8 cellular contexts compared by ENCODE assay signal in genomic region chr9:124657526-124657925, GRCh38.
DNase-seq lines count a peak whose midpoint lies in the region; TF ChIP-seq lines count a peak whose summit lies in the region.

No MANE protein-coding gene starts in this region.

- 0 out of 2 replicates have a peak, but pooled peaks cover 8% of the 10 kb centered on the region for H3K9me3 ChIP-seq in BLaER1
- no peaks in the 10 kb centered on the region for H3K9me3 ChIP-seq in OCI-LY1 (ENCODE audit: low read length)
- H3K9me3 ChIP-seq in ectodermal cell (ENCODE audit: control insufficient read depth, low read length): no peaks in the 10 kb centered on the region
- no peaks in the 10 kb centered on the region for H3K9me3 ChIP-seq in neuron (ENCODE audit: low read length)

- no peaks in the 10 kb centered on the region for H3F3A ChIP-seq in OCI-LY1 (ENCODE audit: insufficient read depth, low read length)

- no peaks in the 10 kb centered on the region for H3K27me3 ChIP-seq in BLaER1
- H3K27me3 ChIP-seq in OCI-LY1 (ENCODE audit: insufficient read depth, low read length): no peaks in the 10 kb centered on the region
- no peaks in the 10 kb centered on the region for H3K27me3 ChIP-seq in ectodermal cell (ENCODE audit: control insufficient read depth, insufficient read depth, low read length, poor library complexity, severe bottlenecking)
- H3K27me3 ChIP-seq in neuron (ENCODE audit: insufficient read depth, low read length): no peaks in the 10 kb centered on the region

- WGBS in ectodermal cell, 2 experiments: 57 to 67% methylated on average over 1 of the region's 1 CpG

- H2AFZ ChIP-seq in OCI-LY1 (ENCODE audit: low read length): no peak overlapping the region
- no peak overlapping the region for H2AFZ ChIP-seq in neuron (ENCODE audit: low read depth, low read length)

- H3K4me3 ChIP-seq in BLaER1 (no peak overlapping the region), OCI-LY1 (ENCODE audit: low read depth, low read length, poor library complexity, severe bottlenecking) (peak overlapping the region; percentile 76), ectodermal cell (ENCODE audit: insufficient read depth, low read depth, low read length) (no peak overlapping the region), neuron (ENCODE audit: low read length) (peak overlapping the region; percentile 87)

- H4K20me1 ChIP-seq in BLaER1 (no peaks in the 10 kb centered on the region), OCI-LY1 (ENCODE audit: insufficient read depth, low read length) (no peaks in the 10 kb centered on the region)

- peak overlapping the region; percentile 83 for H3K4me2 ChIP-seq in BLaER1
- peak overlapping the region; percentile 96 for H3K4me2 ChIP-seq in OCI-LY1 (ENCODE audit: low read length)

- H3K27ac ChIP-seq in BLaER1 (peak overlapping the region; percentile 98), OCI-LY1 (ENCODE audit: low read depth, low read length, poor library complexity, severe bottlenecking) (peak overlapping the region; percentile 87), ectodermal cell (ENCODE audit: insufficient read depth, low read depth, low read length, poor library complexity, severe bottlenecking) (peak overlapping the region; percentile 28)

- peak overlapping the region; percentile 43; the same call in 1 of the 2 replicates for H3K9ac ChIP-seq in BLaER1
- peak overlapping the region; percentile 44 for H3K9ac ChIP-seq in OCI-LY1 (ENCODE audit: low read length)

- H3K4me1 ChIP-seq in BLaER1 (peaks cover 26% of the 10 kb centered on the region), OCI-LY1 (ENCODE audit: insufficient read depth, low read length, severe bottlenecking) (peaks cover 35% of the 10 kb centered on the region), ectodermal cell (ENCODE audit: control insufficient read depth, insufficient read depth, low read length) (peaks cover 37% of the 10 kb centered on the region), neuron (ENCODE audit: insufficient read depth, low read length) (peaks cover 27% of the 10 kb centered on the region)

- TF ChIP-seq CTCF in OCI-LY1 (IDR thresholded peaks at IDR 0.05; ENCODE audit: low read length) (no peak), GM10266 (IDR thresholded peaks at IDR 0.05; ENCODE audit: control insufficient read depth, insufficient read depth, low read depth, missing control alignments) (no peak)

- no peaks in the 10 kb centered on the region for H3K36me3 ChIP-seq in BLaER1
- no peaks in the 10 kb centered on the region; the same call in none of the 2 replicates for H3K36me3 ChIP-seq in OCI-LY1 (ENCODE audit: insufficient read depth, low read length)
- no peaks in the 10 kb centered on the region for H3K36me3 ChIP-seq in ectodermal cell (ENCODE audit: control insufficient read depth, insufficient read depth, low read length)
- no peaks in the 10 kb centered on the region for H3K36me3 ChIP-seq in neuron (ENCODE audit: insufficient read depth, low read length)

- peaks cover 39% of the 10 kb centered on the region for H3K79me2 ChIP-seq in OCI-LY1 (ENCODE audit: insufficient read depth, low read length)

- no peak for DNase-seq in GM10266 (ENCODE audit: extremely low spot score)
- no peak for DNase-seq in middle frontal gyrus (ENCODE audit: extremely low spot score, low spot score)
- DNase-seq in putamen (ENCODE audit: low spot score): no peak
- DNase-seq in OCI-M1 (lab: John Stamatoyannopoulos, UW): no peak

- H3K9me2 ChIP-seq in OCI-LY1 (ENCODE audit: low read depth, low read length): no peaks in the 10 kb centered on the region

Comparison
In these comparisons a context has a peak if more than half of its experiments do, and no peak if none do; other contexts are left out.
1. H3K27ac ChIP-seq: peak in every context shown above with its lines; median percentile 98 in BLaER1; 87 in OCI-LY1; 28 in ectodermal cell.
2. H3K4me3 ChIP-seq: peak in OCI-LY1 (single experiment) and neuron (single experiment); none in BLaER1 (single experiment) and ectodermal cell (single experiment).